In the genomic region with DNA sequence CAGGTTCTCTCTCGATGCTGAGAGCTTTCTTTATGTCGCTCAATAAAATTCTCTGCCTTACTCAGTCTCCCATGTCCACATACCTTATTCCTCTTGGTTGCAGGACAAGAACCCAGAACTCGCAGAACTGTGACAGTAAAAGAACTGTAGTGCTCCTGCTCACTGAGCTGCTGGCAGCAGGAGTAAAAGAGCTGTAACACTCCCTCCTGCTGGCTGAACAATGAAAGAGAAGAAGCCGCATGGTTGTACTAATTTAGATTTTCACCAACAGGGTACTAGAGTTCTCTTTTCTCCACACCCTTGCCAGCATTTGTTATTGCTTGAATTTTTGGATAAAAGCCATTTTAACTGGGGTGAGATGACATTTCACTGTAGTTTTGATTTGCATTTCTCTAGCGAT, we compare ENCODE assay signal across 11 cellular contexts.
DNase-seq lines count a peak whose midpoint lies in the region; ATAC-seq, FAIRE-seq and TF ChIP-seq lines count a peak whose summit lies in the region.
"Had no signal": no experiment of that assay in that cellular context is flagged by ENCODE, and none has a peak within 500 bp of the region (broad histone marks: within the 10 kb centered on the region; RNA-seq: fewer than 3 reads in every experiment).

No MANE protein-coding gene starts in this region.

- DNase-seq in ACHN (peak; percentile 42), GM23248 (peak; percentile 70), RCC 7860 (ENCODE audit: low spot score) (peak; percentile 12), foreskin fibroblast (peak; percentile 40 to 59), Right ventricle myocardium inferior (ENCODE audit: missing footprints) (no peak)
- no peak for DNase-seq in effector memory CD4-positive, alpha-beta T cell
- DNase-seq: DMS153; hypothalamus; stimulated activated naive CD8-positive, alpha-beta T cell treated with anti-CD3 and anti-CD28 coated beads, Interleukin-15, amount 100 ng/mL, for 72 hours had no signal

- H3K9me2 ChIP-seq in GM23248 (ENCODE audit: insufficient read depth) = no peaks in the 10 kb centered on the region

- intact Hi-C loops in Right ventricle myocardium inferior (cut with DNase I) = no loop called here

- ATAC-seq in GM18909 (IDR thresholded peaks at IDR 0.05; ENCODE audit: poor library complexity, unreplicated experiment) (no peak), GM19324 (IDR thresholded peaks at IDR 0.05; ENCODE audit: low FRiP score, unreplicated experiment) (no peak), Right ventricle myocardium inferior (no peak)
- ATAC-seq: stimulated activated naive CD8-positive, alpha-beta T cell treated with anti-CD3 and anti-CD28 coated beads, Interleukin-15, amount 100 ng/mL, for 72 hours had no signal

- H3K9me3 ChIP-seq in GM23248 (ENCODE audit: low read depth) = no peaks in the 10 kb centered on the region
- H3K9me3 ChIP-seq in effector memory CD4-positive, alpha-beta T cell (ENCODE audit: control insufficient read depth, low read length) = no peaks in the 10 kb centered on the region

- H4K20me1 ChIP-seq in GM23248 (ENCODE audit: insufficient read depth) = no peaks in the 10 kb centered on the region

- no peaks in the 10 kb centered on the region for H3F3A ChIP-seq in GM23248 (ENCODE audit: insufficient read depth)

- H3K4me1 ChIP-seq in GM23248 (ENCODE audit: insufficient read depth) = no peaks in the 10 kb centered on the region
- H3K4me1 ChIP-seq in effector memory CD4-positive, alpha-beta T cell (ENCODE audit: control insufficient read depth, insufficient read depth, low read length, poor library complexity, severe bottlenecking) = no peaks in the 10 kb centered on the region

- 38 to 50% methylated on average over 5 of the region's 5 CpGs for WGBS in GM23248 (ENCODE audit: low coverage in 1 of 2, low lambda C conversion rate in 2 of 2, missing lambda C conversion rate in 2 of 2), 2 experiments

- H3K36me3 ChIP-seq in GM23248 (ENCODE audit: low read depth) = no peaks in the 10 kb centered on the region
- no peaks in the 10 kb centered on the region for H3K36me3 ChIP-seq in effector memory CD4-positive, alpha-beta T cell (ENCODE audit: control insufficient read depth, insufficient read depth, low read length)

- no peak overlapping the region for H3K4me2 ChIP-seq in GM23248 (ENCODE audit: unreplicated experiment)

- H2AFZ ChIP-seq in GM23248 = no peak overlapping the region

- no peaks in the 10 kb centered on the region for H3K79me2 ChIP-seq in GM23248 (ENCODE audit: insufficient read depth)

- H3K9ac ChIP-seq in GM23248 = no peak overlapping the region

- H3K4me3 ChIP-seq in GM23248 (no peak overlapping the region), foreskin fibroblast (ENCODE audit: low read depth in 1 of 2, low read length in 2 of 2) (no peak overlapping the region)
- H3K4me3 ChIP-seq in effector memory CD4-positive, alpha-beta T cell (ENCODE audit: insufficient read depth, low read depth, low read length, poor library complexity, severe bottlenecking) = no peak overlapping the region

- no peak for FAIRE-seq in RCC 7860 (lab: Jason Lieb, UNC)

- no peak overlapping the region for H3K27ac ChIP-seq in GM23248
- no peak overlapping the region for H3K27ac ChIP-seq in effector memory CD4-positive, alpha-beta T cell (ENCODE audit: insufficient read depth, low read length, poor library complexity, severe bottlenecking)

- H3K27me3 ChIP-seq in GM23248 (replicated peaks; ENCODE audit: insufficient read depth) = no peaks in the 10 kb centered on the region
- no peaks in the 10 kb centered on the region for H3K27me3 ChIP-seq in effector memory CD4-positive, alpha-beta T cell (replicated peaks; ENCODE audit: control insufficient read depth, insufficient read depth, low read length, poor library complexity, severe bottlenecking)

- in situ Hi-C loops in ACHN (cut with HindIII; ENCODE audit: low pct_ligation_motif_present, low pct_unique_long_range_greater_than_20kb, low sequenced_read_pairs) (no loop called here), GM23248 (cut with MboI) (loop anchor here (25.0 kb wide), 2 partner anchors 423 to 452 kb away; no protein-coding TSS in a partner anchor)

- TF ChIP-seq CTCF in foreskin fibroblast (IDR thresholded peaks at IDR 0.05; ENCODE audit: low read depth, low read length) = peak; percentile 46

Comparison
In these comparisons a context has a peak if more than half of its experiments do, and no peak if none do; other contexts are left out.
1. DNase-seq: peak in ACHN (single experiment), GM23248 (single experiment), RCC 7860 (single experiment) and foreskin fibroblast (2 of 2); none in Right ventricle myocardium inferior (single experiment) and effector memory CD4-positive, alpha-beta T cell (0 of 3).